10 cellular contexts compared by ENCODE assay signal in genomic region chr2:110687775-110688484, GRCh38. TPM values are rescaled to one million over a fixed set of nuclear protein-coding genes. Genes with fewer than 3 reads are reported as not detected.
DNase-seq lines count a peak whose midpoint lies in the region; FAIRE-seq and TF ChIP-seq lines count a peak whose summit lies in the region.
"Not testable (repeated sequence)": the region's sequence is repeated elsewhere in the genome, so short reads cannot be mapped to it uniquely, and the experiment has no call there.
"Had no signal": no experiment of that assay in that cellular context is flagged by ENCODE, and none has a peak within 500 bp of the region (broad histone marks: within the 10 kb centered on the region; RNA-seq: fewer than 3 reads in every experiment).

No MANE protein-coding gene starts in this region.

- in situ Hi-C loops in HAP-1 (cut with MboI; ENCODE audit: low sequenced_read_pairs): not testable (repeated sequence)

- not testable (repeated sequence) for H3K27me3 ChIP-seq in HAP-1 (ENCODE audit: low read depth); NT2/D1 (ENCODE audit: insufficient read depth, insufficient read length); endodermal cell (ENCODE audit: control insufficient read depth, insufficient read depth, low read length, poor library complexity, severe bottlenecking); iPS DF 6.9 (ENCODE audit: control insufficient read depth, insufficient read depth, low read length)

- not testable (repeated sequence) for H3K27me3 Mint-ChIP-seq in endodermal cell (ENCODE audit: insufficient read depth); progenitor cell of endocrine pancreas

- WGBS in endodermal cell (ENCODE audit: insufficient coverage in 1 of 2, insufficient read length in 1 of 2), 2 experiments: 6 to 8% methylated on average over 3 to 8 of the region's 9 CpGs
- WGBS in iPS DF 6.9 (ENCODE audit: insufficient coverage, insufficient read length): no CpG with 5 or more reads among the region's 9 CpGs

- H3K27ac Mint-ChIP-seq in endodermal cell (peak overlapping the region; percentile 94), progenitor cell of endocrine pancreas (peak overlapping the region; percentile 83)

- peak overlapping the region; percentile 25 for H3K27ac ChIP-seq in endodermal cell (ENCODE audit: low read depth, low read length)
- H3K27ac ChIP-seq in iPS DF 6.9 (ENCODE audit: low read length): not testable (repeated sequence)

- not testable (repeated sequence) for H3K9me3 ChIP-seq in HAP-1; iPS DF 6.9 (ENCODE audit: control insufficient read depth, insufficient read depth, low read length)
- peaks cover 55% of the 10 kb centered on the region for H3K9me3 ChIP-seq in NT2/D1 (ENCODE audit: insufficient read depth, low read length)
- peaks cover 37% of the 10 kb centered on the region for H3K9me3 ChIP-seq in endodermal cell (ENCODE audit: control insufficient read depth, low read length)

- DNase-seq in GM12891 (ENCODE audit: insufficient read length, low spot score); progenitor cell of endocrine pancreas (ENCODE audit: low spot score, unreplicated experiment): not testable (repeated sequence)
- DNase-seq in HAP-1 (ENCODE audit: low spot score in 2 of 2) (peak; percentile 44 to 63), NT2/D1 (ENCODE audit: low read depth, low spot score) (peak; percentile 86), endodermal cell (peak; percentile 75), iPS DF 6.9 (ENCODE audit: low read depth, low spot score) (peak; percentile 88), iPS-NIHi11 (ENCODE audit: low spot score) (peak; percentile 53)

- H3K36me3 Mint-ChIP-seq in endodermal cell (ENCODE audit: low read depth): peaks cover 20% of the 10 kb centered on the region
- H3K36me3 Mint-ChIP-seq in progenitor cell of endocrine pancreas (ENCODE audit: insufficient read depth): not testable (repeated sequence)

- H3K4me1 Mint-ChIP-seq in endodermal cell: peaks cover 37% of the 10 kb centered on the region
- peaks cover 13% of the 10 kb centered on the region for H3K4me1 Mint-ChIP-seq in progenitor cell of endocrine pancreas (ENCODE audit: low read depth)

- TF ChIP-seq CTCF in endodermal cell (conservative IDR thresholded peaks at IDR 0.05); progenitor cell of endocrine pancreas (IDR thresholded peaks at IDR 0.05; ENCODE audit: unreplicated experiment): not testable (repeated sequence)

- H3K36me3 ChIP-seq in HAP-1 (replicated peaks); NT2/D1 (ENCODE audit: insufficient read depth, insufficient read length, low read length); endodermal cell (ENCODE audit: control insufficient read depth, insufficient read depth, low read length); iPS DF 6.9 (ENCODE audit: control insufficient read depth, insufficient read depth, low read length): not testable (repeated sequence)

- H3K4me1 ChIP-seq in HAP-1: peaks cover 22% of the 10 kb centered on the region
- H3K4me1 ChIP-seq in NT2/D1 (ENCODE audit: insufficient read depth, insufficient read length); endodermal cell (ENCODE audit: control insufficient read depth, insufficient read depth, low read length); iPS DF 6.9 (ENCODE audit: control insufficient read depth, insufficient read depth, low read length): not testable (repeated sequence)

- H3K4me3 ChIP-seq in HAP-1; NT2/D1 (ENCODE audit: insufficient read length, low read depth); iPS DF 6.9 (ENCODE audit: low read length): not testable (repeated sequence)
- peak overlapping the region; percentile 74 for H3K4me3 ChIP-seq in endodermal cell (ENCODE audit: low read length)

- H3K9ac ChIP-seq in NT2/D1 (ENCODE audit: insufficient read length, low read depth): not testable (repeated sequence)
- peak overlapping the region; percentile 76 for H3K9ac ChIP-seq in endodermal cell (ENCODE audit: extremely low read depth, low read length, poor library complexity, severe bottlenecking)

- not testable (repeated sequence) for TF ChIP-seq POLR2A in GM12891 (IDR thresholded peaks at IDR 0.05; ENCODE audit: low read depth, low read length)

- FAIRE-seq in GM12891 (lab: Jason Lieb, UNC): peak; percentile 5

- H3K9me3 Mint-ChIP-seq in endodermal cell: peaks cover 34% of the 10 kb centered on the region
- peaks cover 15% of the 10 kb centered on the region for H3K9me3 Mint-ChIP-seq in progenitor cell of endocrine pancreas (ENCODE audit: low read depth)

- H3K4me3 Mint-ChIP-seq in endodermal cell: peak overlapping the region; percentile 52
- H3K4me3 Mint-ChIP-seq in progenitor cell of endocrine pancreas (ENCODE audit: low read depth): not testable (repeated sequence)

RNA-seq across cellular contexts. Expression of gene BUB1, which starts 10.1 kb away (rescaled TPM):
- polyA plus RNA-seq in GM12891 (2012; ENCODE audit: low read depth, missing spikeins): 33.5 TPM
- total RNA-seq in endodermal cell: 100 to 1,000 TPM in 1 of 2 donors, 10 to 100 TPM in 1; 68.3 to 118 TPM
- 92.4 TPM for polyA plus RNA-seq in endodermal cell (2013, experiment 1 of 2)
- 92.7 TPM for polyA plus RNA-seq in endodermal cell (2013, experiment 2 of 2)
- 25.4 and 26.8 TPM in 2 replicates for total RNA-seq in progenitor cell of endocrine pancreas

RNA-seq across cellular contexts. Expression of gene ACOXL, which starts 44.4 kb away (rescaled TPM):
- 2.2 TPM for polyA plus RNA-seq in GM12891 (2012; ENCODE audit: low read depth, missing spikeins)
- total RNA-seq in endodermal cell (10 to 100 TPM; 11.7 to 12.3 TPM), progenitor cell of endocrine pancreas (0.19 and 0.27 TPM in 2 replicates)
- polyA plus RNA-seq in endodermal cell (2013, experiment 1 of 2): 0.96 TPM
- 0.66 TPM for polyA plus RNA-seq in endodermal cell (2013, experiment 2 of 2)
- total RNA-seq: CD4-positive, CD25-positive, alpha-beta regulatory T cell; H4 had no signal
- polyA plus RNA-seq: CD8-positive, alpha-beta memory T cell had no signal

Comparison
In these comparisons a context has a peak if more than half of its experiments do, and no peak if none do; other contexts are left out.
1. RNA of gene ACOXL, which starts 44.4 kb away (total RNA-seq): 11.7 to 12.3 TPM in endodermal cell; 0.19 to 0.27 TPM in progenitor cell of endocrine pancreas; every median in the first group is over 10 times any median in the second.